ENCODE assay signal across 26 cellular contexts in genomic region chr1:55970711-55971110, GRCh38.
DNase-seq lines count a peak whose midpoint lies in the region; ATAC-seq and TF ChIP-seq lines count a peak whose summit lies in the region.
"Had no signal": no experiment of that assay in that cellular context is flagged by ENCODE, and none has a peak within 500 bp of the region (broad histone marks: within the 10 kb centered on the region; RNA-seq: fewer than 3 reads in every experiment).

No MANE protein-coding gene starts in this region.

- peak; percentile 72 for DNase-seq in EL
- peak; percentile 92 for DNase-seq in M059J (ENCODE audit: low read depth)
- DNase-seq in fibroblast of peridontal ligament (ENCODE audit: extremely low read depth), result peak; percentile 100
- DNase-seq in sciatic nerve (ENCODE audit: low spot score), result no peak
- DNase-seq in lower leg skin (ENCODE audit: low spot score in 2 of 2), result no peak
- DNase-seq in stimulated activated CD4-positive, alpha-beta T cell treated with anti-CD3 and anti-CD28 coated beads, Interleukin-15, amount 100 ng/mL, for 24 hours, result no peak
- no peak for DNase-seq in naive thymus-derived CD4-positive, alpha-beta T cell
- DNase-seq: activated CD4-positive, CD25-positive, alpha-beta regulatory T cell treated with anti-CD3 and anti-CD28 coated beads, Interleukin-2, amount 50 U/mL, for 72 hours; activated CD8-positive, alpha-beta T cell treated with anti-CD3 and anti-CD28 coated beads for 36 hours; activated gamma-delta T cell treated with Interleukin-2 at 50 U/mL for 16 hours; activated T-cell treated with anti-CD3 and anti-CD28 coated beads, Interleukin-2, amount 50 U/mL, for 1 hour; Calu3; central memory CD4-positive, alpha-beta T cell; dorsolateral prefrontal cortex; HCEC 1CT; KG1; kidney; NCI-H1694 treated with DMSO at 0.1 percent for 48 hours; NCI-H526 treated with DMSO at 0.1 percent for 48 hours; nucleus accumbens; retina; Right ventricle myocardium superior; tibial artery had no signal

- no peak overlapping the region for H3K27ac Mint-ChIP-seq in naive thymus-derived CD4-positive, alpha-beta T cell
- H3K27ac Mint-ChIP-seq: activated CD8-positive, alpha-beta T cell treated with anti-CD3 and anti-CD28 coated beads for 36 hours; stimulated activated naive CD8-positive, alpha-beta T cell treated with anti-CD3 and anti-CD28 coated beads, Interleukin-15, Interleukin-2, amounts not matched to agents 100 ng/mL and 50 ng/mL, for 24 hours had no signal

- peak; percentile 49 for ATAC-seq in sciatic nerve
- no peak for ATAC-seq in naive thymus-derived CD4-positive, alpha-beta T cell
- ATAC-seq: activated CD8-positive, alpha-beta T cell treated with anti-CD3 and anti-CD28 coated beads for 36 hours had no signal

- no peak overlapping the region for H3K27ac ChIP-seq in naive thymus-derived CD4-positive, alpha-beta T cell (ENCODE audit: low read depth, low read length)
- H3K27ac ChIP-seq: BLaER1 treated with 17β-estradiol and CSF1 and Interleukin-3, amounts not matched to agents 10 nM and 100 nM; dorsolateral prefrontal cortex; tibial artery had no signal

- POLR2A ChIA-PET in naive thymus-derived CD4-positive, alpha-beta T cell (lab: Charles Lee), result no interaction called here

- peaks cover 0 to 17% (median 6%) of the 10 kb centered on the region in 5 donors for H3K27me3 Mint-ChIP-seq in naive thymus-derived CD4-positive, alpha-beta T cell

- H3K4me3 ChIP-seq in lower leg skin (ENCODE audit: low read depth, poor library complexity, severe bottlenecking), result no peak overlapping the region
- no peak overlapping the region for H3K4me3 ChIP-seq in naive thymus-derived CD4-positive, alpha-beta T cell (ENCODE audit: low read length)
- H3K4me3 ChIP-seq: BLaER1 treated with 17β-estradiol and CSF1 and Interleukin-3, amounts not matched to agents 10 nM and 100 nM; dorsolateral prefrontal cortex; lung; tibial artery had no signal

- H3K27me3 ChIP-seq in naive thymus-derived CD4-positive, alpha-beta T cell (ENCODE audit: control insufficient read depth in 2 of 2, insufficient read depth in 2 of 2, low read length in 2 of 2), result no peaks in the 10 kb centered on the region
- H3K27me3 ChIP-seq: BLaER1 treated with 17β-estradiol and CSF1 and Interleukin-3, amounts not matched to agents 10 nM and 100 nM; tibial artery had no signal

- no peaks in the 10 kb centered on the region for H3K9me3 ChIP-seq in naive thymus-derived CD4-positive, alpha-beta T cell (ENCODE audit: control insufficient read depth in 2 of 3, low read length in 3 of 3)
- H3K9me3 ChIP-seq: BLaER1 treated with 17β-estradiol and CSF1 and Interleukin-3, amounts not matched to agents 10 nM and 100 nM; tibial artery had no signal

- TF ChIP-seq POLR2A in lower leg skin (IDR thresholded peaks at IDR 0.05), result no peak

- peaks cover 0 to 19% (median 7%) of the 10 kb centered on the region in 11 donors for H3K9me3 Mint-ChIP-seq in naive thymus-derived CD4-positive, alpha-beta T cell
- H3K9me3 Mint-ChIP-seq: activated CD8-positive, alpha-beta T cell treated with anti-CD3 and anti-CD28 coated beads for 36 hours had no signal

- intact Hi-C loops in sciatic nerve (cut with DNase I) (no loop called here), lower leg skin (cut with DNase I; ENCODE audit: low total_unique reads) (no loop called here)
- intact Hi-C loops in naive thymus-derived CD4-positive, alpha-beta T cell (cut with micrococcal nuclease), result no loop called here

- no peak for TF ChIP-seq CTCF in lower leg skin (IDR thresholded peaks at IDR 0.05)

- H3K4me1 Mint-ChIP-seq in naive thymus-derived CD4-positive, alpha-beta T cell, result peaks cover 0 to 2% (median 0%) of the 10 kb centered on the region in 7 donors

- H3K4me1 ChIP-seq in naive thymus-derived CD4-positive, alpha-beta T cell (ENCODE audit: control insufficient read depth in 2 of 2, insufficient read depth in 2 of 2, low read length in 2 of 2), result no peaks in the 10 kb centered on the region

- H3K36me3 ChIP-seq in naive thymus-derived CD4-positive, alpha-beta T cell (ENCODE audit: control insufficient read depth in 2 of 3, insufficient read depth in 3 of 3, low read length in 3 of 3), result no peaks in the 10 kb centered on the region
- H3K36me3 ChIP-seq: BLaER1 treated with 17β-estradiol and CSF1 and Interleukin-3, amounts not matched to agents 10 nM and 100 nM; tibial artery had no signal

- CTCF ChIA-PET in naive thymus-derived CD4-positive, alpha-beta T cell (lab: Charles Lee), result no interaction called here

- H3K36me3 Mint-ChIP-seq in naive thymus-derived CD4-positive, alpha-beta T cell, result no peaks in the 10 kb centered on the region

- no peak overlapping the region for H3K4me3 Mint-ChIP-seq in naive thymus-derived CD4-positive, alpha-beta T cell
- H3K4me3 Mint-ChIP-seq: activated CD8-positive, alpha-beta T cell treated with anti-CD3 and anti-CD28 coated beads for 36 hours; stimulated activated naive CD8-positive, alpha-beta T cell treated with anti-CD3 and anti-CD28 coated beads, Interleukin-15, Interleukin-2, amounts not matched to agents 100 ng/mL and 50 ng/mL, for 24 hours had no signal

Comparison
In these comparisons a context has a peak if more than half of its experiments do, and no peak if none do; other contexts are left out.
1. DNase-seq: peak in EL (single experiment), M059J (single experiment) and fibroblast of peridontal ligament (single experiment); none in sciatic nerve (single experiment), lower leg skin (0 of 2), stimulated activated CD4-positive, alpha-beta T cell treated with anti-CD3 and anti-CD28 coated beads, Interleukin-15, amount 100 ng/mL, for 24 hours (single experiment) and naive thymus-derived CD4-positive, alpha-beta T cell (0 of 9).